In the genomic region with DNA sequence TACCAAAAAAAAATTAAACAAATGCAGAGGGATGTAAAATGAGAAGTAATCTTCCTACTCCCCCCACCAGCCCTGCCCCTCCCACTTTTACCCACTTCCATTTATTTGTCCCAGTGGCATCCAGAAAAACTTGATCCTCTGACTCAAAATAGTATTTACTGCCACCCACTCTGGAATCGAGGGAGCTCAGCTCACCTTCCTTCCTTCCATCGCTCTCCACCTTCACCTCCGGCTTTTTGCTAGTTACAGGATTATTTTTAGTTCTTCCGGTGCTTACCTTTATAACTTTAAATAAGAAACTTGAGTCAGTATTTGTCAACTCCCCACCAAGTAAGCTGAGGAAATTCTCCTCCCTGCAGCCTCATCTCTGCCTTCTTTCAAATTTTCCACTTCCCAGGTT, we compare ENCODE assay signal across 19 cellular contexts.
DNase-seq lines count a peak whose midpoint lies in the region; ATAC-seq and TF ChIP-seq lines count a peak whose summit lies in the region.
"Had no signal": no experiment of that assay in that cellular context is flagged by ENCODE, and none has a peak within 500 bp of the region (broad histone marks: within the 10 kb centered on the region; RNA-seq: fewer than 3 reads in every experiment).

No MANE protein-coding gene starts in this region.

- DNase-seq in PC-3 = peak; percentile 64
- no peak for DNase-seq in central memory CD8-positive, alpha-beta T cell (ENCODE audit: low spot score in 2 of 2)
- no peak for DNase-seq in mesothelial cell of epicardium (ENCODE audit: low spot score in 2 of 2, unreplicated experiment in 2 of 2)
- no peak for DNase-seq in GF-D8 (lab: John Stamatoyannopoulos, UW)
- no peak for DNase-seq in NCI-H345 treated with DMSO at 0.1 percent for 48 hours (lab: John Stamatoyannopoulos, UW; ENCODE audit: unreplicated experiment)
- no peak for DNase-seq in lower leg skin (ENCODE audit: low spot score in 2 of 2)
- no peak for DNase-seq in NCI-H2029 treated with DMSO at 0.1 percent for 48 hours (lab: John Stamatoyannopoulos, UW)
- DNase-seq: ACHN, AML-193, DMS79 treated with DMSO at 0.1 percent for 48 hours, H9, IMR-90, Karpas-422, MG63, NCI-H1092, NCI-H2081 treated with DMSO at 0.1 percent for 48 hours, OCI-M1, RPMI8226, SIG-M5 had no signal

- CTCF ChIA-PET in PC-3 (lab: Charles Lee) = interaction anchor here (1.5 kb wide), 1 partner anchor 26 kb away, joined by 9 read pairs; no protein-coding TSS in a partner anchor

- no peak overlapping the region for H3K4me3 Mint-ChIP-seq in central memory CD8-positive, alpha-beta T cell
- no peak overlapping the region for H3K4me3 Mint-ChIP-seq in mesothelial cell of epicardium
- H3K4me3 Mint-ChIP-seq: H9 had no signal

- peaks cover 5% of the 10 kb centered on the region for H3K4me1 Mint-ChIP-seq in central memory CD8-positive, alpha-beta T cell
- peaks cover 17% of the 10 kb centered on the region for H3K4me1 Mint-ChIP-seq in mesothelial cell of epicardium
- H3K4me1 Mint-ChIP-seq: H9 had no signal

- H3K36me3 Mint-ChIP-seq in central memory CD8-positive, alpha-beta T cell (ENCODE audit: insufficient read depth) = peaks cover 5% of the 10 kb centered on the region
- H3K36me3 Mint-ChIP-seq in mesothelial cell of epicardium = no peaks in the 10 kb centered on the region

- peak overlapping the region; percentile 11 for H3K27ac Mint-ChIP-seq in central memory CD8-positive, alpha-beta T cell (ENCODE audit: low read depth)
- peak overlapping the region; percentile 60 for H3K27ac Mint-ChIP-seq in mesothelial cell of epicardium
- H3K27ac Mint-ChIP-seq: H9 had no signal

- H3K27me3 Mint-ChIP-seq in central memory CD8-positive, alpha-beta T cell = no peaks in the 10 kb centered on the region
- no peaks in the 10 kb centered on the region for H3K27me3 Mint-ChIP-seq in mesothelial cell of epicardium (ENCODE audit: low read depth)

- no peak for TF ChIP-seq CTCF in PC-3 (conservative IDR thresholded peaks at IDR 0.05; ENCODE audit: low read depth, low read length)
- TF ChIP-seq CTCF in mesothelial cell of epicardium (IDR thresholded peaks at IDR 0.05; ENCODE audit: unreplicated experiment) = no peak
- no peak for TF ChIP-seq CTCF in lower leg skin (IDR thresholded peaks at IDR 0.05)

- no peaks in the 10 kb centered on the region for H3K79me2 ChIP-seq in PC-3 (ENCODE audit: low read length)

- BruUV-seq in PC-3 (replicated peaks; lab: Mats Ljungman, UMichigan) = no TSS peak

- H3K36me3 ChIP-seq in PC-3 (ENCODE audit: low read depth, low read length) = no peaks in the 10 kb centered on the region
- H3K36me3 ChIP-seq: MG63 had no signal

- POLR2A ChIA-PET in PC-3 (lab: Charles Lee; ENCODE audit: unreplicated experiment) = no interaction called here

- no peaks in the 10 kb centered on the region for H4K20me1 ChIP-seq in PC-3 (ENCODE audit: low read length)

- peak overlapping the region; percentile 72 for H2AFZ ChIP-seq in PC-3 (ENCODE audit: low read length)

- WGBS in lower leg skin, 2 donors = 47 to 55% methylated on average over 4 of the region's 4 CpGs

- H3F3A ChIP-seq in PC-3 (ENCODE audit: low read length, unreplicated experiment) = no peaks in the 10 kb centered on the region

- H3K4me3 ChIP-seq in PC-3 (ENCODE audit: low read length) = peak overlapping the region; percentile 33; the same call in 1 of the 2 replicates
- no peak overlapping the region for H3K4me3 ChIP-seq in lower leg skin (ENCODE audit: low read depth, poor library complexity, severe bottlenecking)
- H3K4me3 ChIP-seq: MG63 had no signal

- H3K27ac ChIP-seq in PC-3 (ENCODE audit: low read length) = peak overlapping the region; percentile 82

- H3K4me1 ChIP-seq in PC-3 (ENCODE audit: insufficient read depth, low read length) = peaks cover 22% of the 10 kb centered on the region

- intact Hi-C loops in PC-3 (cut with micrococcal nuclease) (no loop called here), lower leg skin (cut with DNase I; ENCODE audit: low total_unique reads) (no loop called here)

- TF ChIP-seq POLR2A in lower leg skin (IDR thresholded peaks at IDR 0.05) = no peak

- no peaks in the 10 kb centered on the region for H3K27me3 ChIP-seq in PC-3 (ENCODE audit: low read length)
- H3K27me3 ChIP-seq: MG63 had no signal

- no peaks in the 10 kb centered on the region for H3K9me2 ChIP-seq in PC-3 (replicated peaks; ENCODE audit: low read length)

- peak overlapping the region; percentile 68 for H3K4me2 ChIP-seq in PC-3 (ENCODE audit: low read length)

- no peaks in the 10 kb centered on the region for H3K9me3 Mint-ChIP-seq in central memory CD8-positive, alpha-beta T cell
- H3K9me3 Mint-ChIP-seq in mesothelial cell of epicardium = no peaks in the 10 kb centered on the region
- H3K9me3 Mint-ChIP-seq: H9 had no signal

- H3K9me3 ChIP-seq in PC-3 (ENCODE audit: low read length) = no peaks in the 10 kb centered on the region
- H3K9me3 ChIP-seq: MG63 had no signal

- H3K9ac ChIP-seq in PC-3 (ENCODE audit: low read length) = 0 out of 2 replicates have a peak overlapping the region, but pooled peaks have one; percentile 25

- ATAC-seq in PC-3 = peak; percentile 26; the same call in 1 of the 2 replicates
- no peak for ATAC-seq in central memory CD8-positive, alpha-beta T cell (replicated peaks; ENCODE audit: extremely low read depth, poor library complexity, severe bottlenecking)
